In the genomic region with DNA sequence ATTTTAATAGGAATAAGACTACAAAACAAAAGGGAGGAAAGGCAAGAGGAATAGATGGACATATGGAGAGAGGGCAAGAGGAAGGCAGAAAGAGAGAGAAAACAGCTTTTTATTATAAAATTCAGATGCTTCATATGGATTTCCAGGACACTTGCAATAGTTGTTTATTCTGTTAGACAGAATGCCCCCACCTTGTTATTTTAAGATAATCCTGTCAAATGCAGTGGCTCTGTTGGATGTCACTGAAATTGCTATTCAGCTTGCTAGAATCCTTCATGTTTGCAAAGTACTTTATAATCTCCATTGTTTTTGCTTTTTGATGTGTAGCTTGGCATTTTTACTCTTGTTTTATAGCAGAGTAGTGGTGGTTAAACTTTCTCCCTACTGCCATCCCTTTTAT, we compare ENCODE assay signal across 33 cellular contexts.
A peak's percentile ranks its signal among the peaks of the same experiment; 100 is the strongest.
DNase-seq lines count a peak whose midpoint lies in the region; ATAC-seq and TF ChIP-seq lines count a peak whose summit lies in the region.
"Had no signal": no experiment of that assay in that cellular context is flagged by ENCODE, and none has a peak within 500 bp of the region (broad histone marks: within the 10 kb centered on the region; RNA-seq: fewer than 3 reads in every experiment).

No MANE protein-coding gene starts in this region.

- peaks cover 5% of the 10 kb centered on the region for H3K27me3 Mint-ChIP-seq in neural progenitor cell (ENCODE audit: insufficient read depth, low read depth)
- H3K27me3 Mint-ChIP-seq: B cell; CD4-positive, alpha-beta memory T cell; CD4-positive, alpha-beta T cell; CD4-positive, CD25-positive, alpha-beta regulatory T cell; CD8-positive, alpha-beta memory T cell had no signal

- H3K27ac Mint-ChIP-seq in neural progenitor cell: no peak overlapping the region
- H3K27ac Mint-ChIP-seq: B cell; CD14-positive monocyte; CD4-positive, alpha-beta memory T cell; CD4-positive, alpha-beta T cell; CD4-positive, CD25-positive, alpha-beta regulatory T cell; CD8-positive, alpha-beta memory T cell; CD8-positive, alpha-beta T cell had no signal

- no peaks in the 10 kb centered on the region for H3K9me2 ChIP-seq in SK-N-SH

- H3K36me3 ChIP-seq in left ventricle myocardium inferior (no peaks in the 10 kb centered on the region), SK-N-SH (replicated peaks in 1 of 2; ENCODE audit: control insufficient read depth in 1 of 2, insufficient read depth in 2 of 2, low read length in 1 of 2) (no peaks in the 10 kb centered on the region), neural progenitor cell (no peaks in the 10 kb centered on the region)
- H3K36me3 ChIP-seq: BE2C; BLaER1; BLaER1 treated with 17β-estradiol and CSF1 and Interleukin-3, amounts not matched to agents 10 nM and 100 nM had no signal

- no peak overlapping the region for H3K4me2 ChIP-seq in SK-N-SH
- no peak overlapping the region for H3K4me2 ChIP-seq in neural progenitor cell
- H3K4me2 ChIP-seq: A549; BLaER1; BLaER1 treated with 17β-estradiol and CSF1 and Interleukin-3, amounts not matched to agents 10 nM and 100 nM had no signal

- DNase-seq in left ventricle myocardium inferior: no peak
- no peak for DNase-seq in right cardiac atrium
- DNase-seq in SK-N-SH: peak; percentile 17
- DNase-seq in neural progenitor cell (ENCODE audit: low spot score): no peak
- DNase-seq: 8988T; ACHN; AML-193; BE2C; C1 segment of cervical spinal cord; Calu3; CD4-positive, alpha-beta memory T cell; CD4-positive, alpha-beta T cell; CD4-positive, CD25-positive, alpha-beta regulatory T cell; CD8-positive, alpha-beta memory T cell; CD8-positive, alpha-beta T cell; COR-L47; DMS 273 treated with DMSO at 0.1 percent for 48 hours; DMS153; DMS53; DMS79; DMS79 treated with DMSO at 0.1 percent for 48 hours; DND-41; EL had no signal

- H4K20me1 ChIP-seq in SK-N-SH (ENCODE audit: insufficient read depth) (no peaks in the 10 kb centered on the region), neural progenitor cell (ENCODE audit: low read depth) (no peaks in the 10 kb centered on the region)
- H4K20me1 ChIP-seq: BLaER1; BLaER1 treated with 17β-estradiol and CSF1 and Interleukin-3, amounts not matched to agents 10 nM and 100 nM had no signal

- CTCF ChIA-PET in SK-N-SH (lab: Yijun Ruan, JAX): no interaction called here

- H3K27ac ChIP-seq in left ventricle myocardium inferior (replicated peaks): peak overlapping the region; percentile 35
- no peak overlapping the region for H3K27ac ChIP-seq in right cardiac atrium (ENCODE audit: low read length)
- H3K27ac ChIP-seq in SK-N-SH (ENCODE audit: low read depth in 2 of 2, low read length in 1 of 2): peak overlapping the region in 1 of 2 experiments; percentile 1; a peak in 1 of 4 replicates
- no peak overlapping the region for H3K27ac ChIP-seq in neural progenitor cell
- H3K27ac ChIP-seq: 22Rv1; A549; BLaER1; BLaER1 treated with 17β-estradiol and CSF1 and Interleukin-3, amounts not matched to agents 10 nM and 100 nM; C4-2B had no signal

- POLR2A ChIA-PET in SK-N-SH (lab: Yijun Ruan, JAX): no interaction called here

- no peak for ATAC-seq in right cardiac atrium
- ATAC-seq in SK-N-SH treated with all-trans-retinoic acid at 6 μM for 48 hours: no peak
- ATAC-seq in GM21529 (IDR thresholded peaks at IDR 0.05; ENCODE audit: unreplicated experiment): no peak
- ATAC-seq: A549; CD8-positive, alpha-beta T cell had no signal

- no peak overlapping the region for H3K4me3 ChIP-seq in left ventricle myocardium inferior
- H3K4me3 ChIP-seq in right cardiac atrium (ENCODE audit: low read length): no peak overlapping the region
- no peak overlapping the region for H3K4me3 ChIP-seq in SK-N-SH (ENCODE audit: low read depth in 2 of 2, low read length in 1 of 2)
- no peak overlapping the region for H3K4me3 ChIP-seq in neural progenitor cell
- H3K4me3 ChIP-seq: A549; BLaER1; BLaER1 treated with 17β-estradiol and CSF1 and Interleukin-3, amounts not matched to agents 10 nM and 100 nM had no signal

- no peak overlapping the region for H2AFZ ChIP-seq in SK-N-SH (ENCODE audit: low read depth)
- no peak overlapping the region for H2AFZ ChIP-seq in neural progenitor cell (replicated peaks)

- H3K36me3 Mint-ChIP-seq in neural progenitor cell: no peaks in the 10 kb centered on the region
- H3K36me3 Mint-ChIP-seq: CD14-positive monocyte; CD4-positive, alpha-beta memory T cell; CD4-positive, CD25-positive, alpha-beta regulatory T cell; CD8-positive, alpha-beta T cell had no signal

- H3K9me3 ChIP-seq in left ventricle myocardium inferior (replicated peaks): no peaks in the 10 kb centered on the region
- no peaks in the 10 kb centered on the region for H3K9me3 ChIP-seq in right cardiac atrium (ENCODE audit: control insufficient read depth, low read length)
- no peaks in the 10 kb centered on the region for H3K9me3 ChIP-seq in SK-N-SH
- H3K9me3 ChIP-seq in neural progenitor cell (ENCODE audit: low read depth): no peaks in the 10 kb centered on the region
- H3K9me3 ChIP-seq: A549; BE2C; BLaER1; BLaER1 treated with 17β-estradiol and CSF1 and Interleukin-3, amounts not matched to agents 10 nM and 100 nM; Caco-2 had no signal

- H3K9me3 Mint-ChIP-seq in neural progenitor cell: no peaks in the 10 kb centered on the region
- H3K9me3 Mint-ChIP-seq: CD4-positive, alpha-beta T cell; CD8-positive, alpha-beta T cell had no signal

- TF ChIP-seq CTCF in left ventricle myocardium inferior (IDR thresholded peaks at IDR 0.05; ENCODE audit: borderline replicate concordance) (no peak), SK-N-SH (IDR thresholded peaks at IDR 0.05) (no peak), neural progenitor cell (IDR thresholded peaks at IDR 0.05) (no peak)

- H3K79me2 ChIP-seq in SK-N-SH (ENCODE audit: insufficient read depth) (no peaks in the 10 kb centered on the region), neural progenitor cell (ENCODE audit: low read depth) (no peaks in the 10 kb centered on the region)

- H3K9ac ChIP-seq in SK-N-SH (no peak overlapping the region), neural progenitor cell (no peak overlapping the region)
- H3K9ac ChIP-seq: BLaER1; BLaER1 treated with 17β-estradiol and CSF1 and Interleukin-3, amounts not matched to agents 10 nM and 100 nM had no signal

- H3K27me3 ChIP-seq in left ventricle myocardium inferior (ENCODE audit: low read depth): no peaks in the 10 kb centered on the region
- H3K27me3 ChIP-seq in right cardiac atrium (ENCODE audit: control insufficient read depth, insufficient read depth): no peaks in the 10 kb centered on the region
- H3K27me3 ChIP-seq in SK-N-SH (ENCODE audit: insufficient read depth): no peaks in the 10 kb centered on the region; the same call in 1 of the 2 replicates
- H3K27me3 ChIP-seq in neural progenitor cell: no peaks in the 10 kb centered on the region
- H3K27me3 ChIP-seq: BE2C; BLaER1; BLaER1 treated with 17β-estradiol and CSF1 and Interleukin-3, amounts not matched to agents 10 nM and 100 nM had no signal

- peaks cover 3% of the 10 kb centered on the region for H3K4me1 Mint-ChIP-seq in neural progenitor cell
- H3K4me1 Mint-ChIP-seq: B cell; CD14-positive monocyte; CD4-positive, alpha-beta memory T cell; CD4-positive, CD25-positive, alpha-beta regulatory T cell; CD8-positive, alpha-beta memory T cell had no signal

- peak in 1 of 2 experiments; percentile 39; a peak in 1 of 4 replicates for TF ChIP-seq EP300 in SK-N-SH (IDR thresholded peaks at IDR 0.05; ENCODE audit: borderline replicate concordance in 1 of 2, low read depth in 1 of 2, low read length in 1 of 2)

- H3F3A ChIP-seq in SK-N-SH (replicated peaks; ENCODE audit: insufficient read depth) (no peaks in the 10 kb centered on the region), neural progenitor cell (ENCODE audit: low read depth) (no peaks in the 10 kb centered on the region)

- H3K4me1 ChIP-seq in left ventricle myocardium inferior (peaks cover 18% of the 10 kb centered on the region), right cardiac atrium (ENCODE audit: control insufficient read depth, insufficient read depth, low read length) (no peaks in the 10 kb centered on the region), SK-N-SH (ENCODE audit: control insufficient read depth in 1 of 2, insufficient read depth in 2 of 2, low read depth in 1 of 2, low read length in 1 of 2) (peaks cover 0 to 2% of the 10 kb centered on the region in 2 experiments; a peak in 2 of 4 replicates), neural progenitor cell (no peaks in the 10 kb centered on the region)
- H3K4me1 ChIP-seq: A549; BE2C; BLaER1; BLaER1 treated with 17β-estradiol and CSF1 and Interleukin-3, amounts not matched to agents 10 nM and 100 nM had no signal

- no peak overlapping the region for H3K4me3 Mint-ChIP-seq in neural progenitor cell
- H3K4me3 Mint-ChIP-seq: B cell; CD14-positive monocyte; CD4-positive, alpha-beta memory T cell; CD4-positive, alpha-beta T cell; CD4-positive, CD25-positive, alpha-beta regulatory T cell; CD8-positive, alpha-beta memory T cell; CD8-positive, alpha-beta T cell had no signal

- intact Hi-C loops in left ventricle myocardium inferior (cut with micrococcal nuclease): no loop called here
- intact Hi-C loops in right cardiac atrium (cut with DNase I): no loop called here

- no peak for TF ChIP-seq RAD21 in SK-N-SH (IDR thresholded peaks at IDR 0.05; ENCODE audit: low read length)

TF ChIP-seq in SK-N-SH, 30 proteins besides CTCF, POLR2A, EP300 and RAD21 (continues in another document):
- TF ChIP-seq FOSL2 (IDR thresholded peaks at IDR 0.05; ENCODE audit: borderline replicate concordance, low read depth): no peak
- no peak for TF ChIP-seq FOXM1 (IDR thresholded peaks at IDR 0.05; ENCODE audit: low read depth)
- no peak for TF ChIP-seq SIN3A (IDR thresholded peaks at IDR 0.05; ENCODE audit: borderline replicate concordance, low read depth, low read length)
- TF ChIP-seq GATA2 (CRISPR knock-in tag; IDR thresholded peaks at IDR 0.05): no peak

TF ChIP-seq in SK-N-SH treated with all-trans-retinoic acid at 6 μM for 48 hours, 23 proteins besides CTCF, POLR2A, EP300 and RAD21 (continues in another document):
- TF ChIP-seq OSR1 (CRISPR knock-in tag; IDR thresholded peaks at IDR 0.05) (no peak), ARNTL (CRISPR knock-in tag; IDR thresholded peaks at IDR 0.05; ENCODE audit: borderline replicate concordance, low read depth) (no peak), ISL1 (CRISPR knock-in tag; IDR thresholded peaks at IDR 0.05) (peak; percentile 46; the same call in 1 of the 2 replicates)
- TF ChIP-seq, protein P1, sequence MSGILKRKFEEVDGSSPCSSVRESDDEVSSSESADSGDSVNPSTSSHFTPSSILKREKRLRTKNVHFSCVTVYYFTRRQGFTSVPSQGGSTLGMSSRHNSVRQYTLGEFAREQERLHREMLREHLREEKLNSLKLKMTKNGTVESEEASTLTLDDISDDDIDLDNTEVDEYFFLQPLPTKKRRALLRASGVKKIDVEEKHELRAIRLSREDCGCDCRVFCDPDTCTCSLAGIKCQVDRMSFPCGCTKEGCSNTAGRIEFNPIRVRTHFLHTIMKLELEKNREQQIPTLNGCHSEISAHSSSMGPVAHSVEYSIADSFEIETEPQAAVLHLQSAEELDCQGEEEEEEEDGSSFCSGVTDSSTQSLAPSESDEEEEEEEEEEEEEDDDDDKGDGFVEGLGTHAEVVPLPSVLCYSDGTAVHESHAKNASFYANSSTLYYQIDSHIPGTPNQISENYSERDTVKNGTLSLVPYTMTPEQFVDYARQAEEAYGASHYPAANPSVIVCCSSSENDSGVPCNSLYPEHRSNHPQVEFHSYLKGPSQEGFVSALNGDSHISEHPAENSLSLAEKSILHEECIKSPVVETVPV (CRISPR knock-in tag; IDR thresholded peaks at IDR 0.05): no peak
